ENCODE assay signal across 27 cellular contexts in genomic region chr11:45217991-45218390, GRCh38.
"Had no signal": no experiment of that assay in that cellular context is flagged by ENCODE, and none has a peak within 500 bp of the region (broad histone marks: within the 10 kb centered on the region; RNA-seq: fewer than 3 reads in every experiment).

No MANE protein-coding gene starts in this region.

- H3K36me3 ChIP-seq: brain microvascular endothelial cell, pancreas had no signal

- H3K27me3 ChIP-seq: brain microvascular endothelial cell, hepatocyte, pancreas, right atrium auricular region, upper lobe of left lung had no signal

- H3K4me1 ChIP-seq: pancreas had no signal

- DNase-seq: activated CD4-positive, alpha-beta T cell treated with anti-CD3 and anti-CD28 coated beads, Interleukin-2, amount 10 ng/mL, durations not matched to agents 24 days and 14 days; activated CD8-positive, alpha-beta memory T cell treated with anti-CD3 and anti-CD28 coated beads, Interleukin-2, amount 10 ng/mL, durations not matched to agents 7 days and 5 days; activated CD8-positive, alpha-beta T cell treated with anti-CD3 and anti-CD28 coated beads for 36 hours; activated effector memory CD4-positive, alpha-beta T cell treated with anti-CD3 and anti-CD28 coated beads, Interleukin-2, amount 50 U/mL, for 16 hours; activated naive CD4-positive, alpha-beta T cell treated with anti-CD3 and anti-CD28 coated beads, Interleukin-2, amount 50 U/mL, for 16 hours; activated naive CD8-positive, alpha-beta T cell treated with anti-CD3 and anti-CD28 coated beads, Interleukin-2, amount 50 U/mL, for 24 hours; activated T-cell treated with anti-CD3 and anti-CD28 coated beads for 4 hours; aorta; brain microvascular endothelial cell; endodermal cell; glutamatergic neuron; immature natural killer cell; kidney glomerular epithelial cell; left ventricle myocardium superior; mesenchymal stem cell; nephron progenitor cell; pancreas; psoas muscle; stimulated activated CD4-positive, alpha-beta T cell treated with anti-CD3 and anti-CD28 coated beads, Interleukin-4, amount 100 ng/mL, for 24 hours; stimulated activated naive CD4-positive, alpha-beta T cell treated with Interleukin-2 at 50 U/mL for 16 hours; upper lobe of left lung had no signal

- H3K9me3 ChIP-seq: pancreas, psoas muscle, right atrium auricular region, thoracic aorta, upper lobe of left lung had no signal

- ATAC-seq: activated CD4-positive, CD25-positive, alpha-beta regulatory T cell treated with anti-CD3 and anti-CD28 coated beads, Interleukin-2, amount 50 U/mL, for 24 hours; activated CD8-positive, alpha-beta memory T cell treated with anti-CD3 and anti-CD28 coated beads, Interleukin-2, amount 10 ng/mL, durations not matched to agents 7 days and 5 days; activated CD8-positive, alpha-beta T cell treated with anti-CD3 and anti-CD28 coated beads for 36 hours; activated naive CD8-positive, alpha-beta T cell treated with anti-CD3 and anti-CD28 coated beads, Interleukin-2, amount 50 U/mL, for 24 hours; left ventricle myocardium superior; pancreas; psoas muscle had no signal

- H3K27ac ChIP-seq: brain microvascular endothelial cell, coronary artery, epithelial cell of prostate, hepatocyte, pancreas, psoas muscle, right atrium auricular region, upper lobe of left lung had no signal

- H3K4me3 ChIP-seq: coronary artery, hepatocyte, pancreas, psoas muscle, right atrium auricular region, thoracic aorta, upper lobe of left lung had no signal
